In genomic region chr11:114426280-114426679, GRCh38 we compare ENCODE assay signal across 18 cellular contexts.
"Had no signal": no experiment of that assay in that cellular context is flagged by ENCODE, and none has a peak within 500 bp of the region (broad histone marks: within the 10 kb centered on the region; RNA-seq: fewer than 3 reads in every experiment).

No MANE protein-coding gene starts in this region.

- H3K27me3 ChIP-seq: esophagus squamous epithelium, gastroesophageal sphincter, sigmoid colon had no signal

- H3K27ac Mint-ChIP-seq: dendritic cell treated with granulocyte-macrophage colony-stimulating factor and Interleukin-4, amounts not matched to agents 40 ng/mL and 50 ng/mL, for 4 days; effector memory CD8-positive, alpha-beta T cell; naive thymus-derived CD8-positive, alpha-beta T cell; stimulated activated naive B cell treated with anti-CD40 and anti-IgM and Interleukin-4, amounts not matched to agents 10 μg/mL and 1 μg/mL and 100 μg/mL, for 72 hours; stimulated activated naive CD8-positive, alpha-beta T cell treated with anti-CD3 and anti-CD28 coated beads, Interleukin-15, amount 100 ng/mL, for 72 hours had no signal

- H3K27ac ChIP-seq: esophagus squamous epithelium, gastroesophageal sphincter, left ventricle myocardium inferior, sigmoid colon, skin epidermis had no signal

- H3K9me3 Mint-ChIP-seq: dendritic cell treated with granulocyte-macrophage colony-stimulating factor and Interleukin-4, amounts not matched to agents 40 ng/mL and 50 ng/mL, for 4 days; effector memory CD8-positive, alpha-beta T cell had no signal

- H3K4me3 ChIP-seq: esophagus squamous epithelium, gastroesophageal sphincter, left ventricle myocardium inferior, lung, mucosa of descending colon, sigmoid colon, skin epidermis had no signal

- ATAC-seq: effector memory CD8-positive, alpha-beta T cell; gastroesophageal sphincter; mucosa of descending colon; naive thymus-derived CD8-positive, alpha-beta T cell; stimulated activated naive B cell treated with anti-CD40 and anti-IgM and Interleukin-4, amounts not matched to agents 10 μg/mL and 1 μg/mL and 100 μg/mL, for 72 hours; stimulated activated naive CD8-positive, alpha-beta T cell treated with anti-CD3 and anti-CD28 coated beads, Interleukin-15, amount 100 ng/mL, for 72 hours had no signal

- H3K4me1 Mint-ChIP-seq: naive thymus-derived CD8-positive, alpha-beta T cell; stimulated activated naive B cell treated with anti-CD40 and anti-IgM and Interleukin-4, amounts not matched to agents 10 μg/mL and 1 μg/mL and 100 μg/mL, for 72 hours had no signal

- H3K36me3 ChIP-seq: sigmoid colon had no signal

- H3K27me3 Mint-ChIP-seq: dendritic cell treated with granulocyte-macrophage colony-stimulating factor and Interleukin-4, amounts not matched to agents 40 ng/mL and 50 ng/mL, for 4 days; effector memory CD8-positive, alpha-beta T cell; stimulated activated naive B cell treated with anti-CD40 and anti-IgM and Interleukin-4, amounts not matched to agents 10 μg/mL and 1 μg/mL and 100 μg/mL, for 72 hours; stimulated activated naive CD8-positive, alpha-beta T cell treated with anti-CD3 and anti-CD28 coated beads, Interleukin-15, amount 100 ng/mL, for 72 hours had no signal

- H3K9me3 ChIP-seq: esophagus squamous epithelium, gastroesophageal sphincter, mucosa of descending colon, sigmoid colon had no signal

- DNase-seq: effector memory CD8-positive, alpha-beta T cell; esophagus squamous epithelium; foreskin fibroblast; glutamatergic neuron; left ventricle myocardium inferior; mucosa of descending colon; naive thymus-derived CD8-positive, alpha-beta T cell; posterior cingulate gyrus; sigmoid colon; stimulated activated CD4-positive, alpha-beta T cell treated with anti-CD3 and anti-CD28 coated beads, Interleukin-2, amount 100 ng/mL, for 24 hours; stimulated activated CD4-positive, alpha-beta T cell treated with anti-CD3 and anti-CD28 coated beads, Interleukin-4, amount 100 ng/mL, for 4 hours; stimulated activated naive B cell treated with anti-CD40 and anti-IgM and Interleukin-4, amounts not matched to agents 10 μg/mL and 1 μg/mL and 100 μg/mL, for 72 hours; stimulated activated naive CD8-positive, alpha-beta T cell treated with anti-CD3 and anti-CD28 coated beads, Interleukin-15, amount 100 ng/mL, for 72 hours; substantia nigra had no signal

- H3K4me3 Mint-ChIP-seq: dendritic cell treated with granulocyte-macrophage colony-stimulating factor and Interleukin-4, amounts not matched to agents 40 ng/mL and 50 ng/mL, for 4 days; effector memory CD8-positive, alpha-beta T cell; naive thymus-derived CD8-positive, alpha-beta T cell; stimulated activated naive B cell treated with anti-CD40 and anti-IgM and Interleukin-4, amounts not matched to agents 10 μg/mL and 1 μg/mL and 100 μg/mL, for 72 hours; stimulated activated naive CD8-positive, alpha-beta T cell treated with anti-CD3 and anti-CD28 coated beads, Interleukin-15, amount 100 ng/mL, for 72 hours had no signal

- H3K4me1 ChIP-seq: gastroesophageal sphincter, left ventricle myocardium inferior, sigmoid colon had no signal
